8 cellular contexts compared by ENCODE assay signal in the genomic region with DNA sequence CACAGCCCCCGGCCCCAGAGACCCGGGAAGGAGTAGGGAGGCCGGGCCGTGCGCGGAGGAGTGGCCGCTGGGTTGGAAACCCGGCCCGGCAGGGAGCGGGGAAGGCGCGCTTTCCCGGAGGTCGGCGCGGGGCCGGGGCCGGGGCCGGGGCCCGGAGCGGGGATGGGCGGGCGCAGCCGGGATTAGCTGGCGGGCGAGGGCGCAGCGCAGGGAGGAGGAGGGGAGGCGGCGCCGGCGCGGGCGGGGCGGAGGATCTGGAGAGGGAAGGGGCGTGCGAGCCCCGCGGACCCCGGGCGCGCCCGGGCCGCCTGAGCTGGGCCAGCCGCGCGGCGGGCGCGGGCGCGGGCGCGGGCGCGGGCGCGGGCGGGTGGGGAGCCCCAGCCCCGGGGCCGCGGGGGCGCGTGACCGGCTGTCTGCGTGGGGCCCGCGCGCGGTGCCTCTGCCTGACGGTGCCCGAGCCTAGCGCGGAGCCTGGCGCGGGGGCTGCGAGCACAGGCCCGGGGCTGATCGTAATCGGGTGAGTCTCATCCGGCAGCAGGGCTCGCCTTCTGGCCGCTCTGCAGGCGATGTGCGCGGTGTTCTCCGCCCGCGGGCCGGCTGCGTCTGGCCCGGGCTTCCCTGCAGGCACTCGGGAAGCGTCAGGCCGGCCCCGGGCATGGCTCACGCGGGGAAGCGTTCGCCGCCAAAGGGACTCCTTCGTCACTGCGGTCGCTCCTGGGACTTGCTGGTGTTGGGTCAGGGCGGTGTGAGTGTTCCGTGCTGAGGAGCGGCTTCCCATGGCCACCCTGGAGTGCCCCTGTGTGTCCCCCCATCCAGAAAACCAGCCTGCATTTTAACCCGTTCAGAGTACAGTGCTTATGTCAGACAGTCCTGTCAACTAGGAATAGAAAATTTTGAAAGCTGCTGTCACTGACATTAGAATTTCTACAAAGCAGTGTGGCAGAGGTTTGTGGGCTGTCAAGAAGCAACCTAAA. TPM values are rescaled to one million over a fixed set of nuclear protein-coding genes. Genes with fewer than 3 reads are reported as not detected.
A peak's percentile ranks its signal among the peaks of the same experiment; 100 is the strongest.
DNase-seq lines count a peak whose midpoint lies in the region; ATAC-seq and TF ChIP-seq lines count a peak whose summit lies in the region.

No MANE protein-coding gene starts in this region.

- H3K4me1 Mint-ChIP-seq in stimulated activated naive CD8-positive, alpha-beta T cell treated with anti-CD3 and anti-CD28 coated beads, Interleukin-15, amount 100 ng/mL, for 72 hours: peaks cover 7% of the 10 kb centered on the region

- ATAC-seq in HG02970 (IDR thresholded peaks at IDR 0.05; ENCODE audit: low FRiP score, unreplicated experiment): peak; percentile 55
- ATAC-seq in lower lobe of right lung: peak; percentile 80 to 81
- ATAC-seq in stimulated activated naive CD8-positive, alpha-beta T cell treated with anti-CD3 and anti-CD28 coated beads, Interleukin-15, amount 100 ng/mL, for 72 hours: peak; percentile 66

- DNase-seq in stimulated activated CD4-positive, alpha-beta T cell treated with anti-CD3 and anti-CD28 coated beads, Interleukin-12 subunit alpha, Interleukin-12 subunit beta, amount 100 ng/mL, for 4 hours: peak; percentile 12
- DNase-seq in stimulated activated CD4-positive, alpha-beta T cell treated with anti-CD3 and anti-CD28 coated beads, Interleukin-4, amount 100 ng/mL, for 24 hours: no peak
- DNase-seq in ecto neural progenitor cell (ENCODE audit: low spot score) (peak; percentile 90), lower lobe of right lung (peak; percentile 61)
- peak in 1 of 2 donors; percentile 28 for DNase-seq in stimulated activated naive CD8-positive, alpha-beta T cell treated with anti-CD3 and anti-CD28 coated beads, Interleukin-15, amount 100 ng/mL, for 72 hours
- DNase-seq in central memory CD4-positive, alpha-beta T cell: no peak

- peak overlapping the region; percentile 59 to 82 for H3K4me3 Mint-ChIP-seq in stimulated activated naive CD8-positive, alpha-beta T cell treated with anti-CD3 and anti-CD28 coated beads, Interleukin-15, amount 100 ng/mL, for 72 hours

- H3K27ac ChIP-seq in SU-DHL-6 (ENCODE audit: low read depth, low read length) (peak overlapping the region; percentile 88), lower lobe of right lung (peak overlapping the region; percentile 77)

- H3K36me3 ChIP-seq in SU-DHL-6 (ENCODE audit: low read length): no peaks in the 10 kb centered on the region
- H3K36me3 ChIP-seq in lower lobe of right lung: no peaks in the 10 kb centered on the region

- no peak overlapping the region for H2AFZ ChIP-seq in SU-DHL-6 (ENCODE audit: low read depth, low read length, severe bottlenecking)

- H3K27me3 ChIP-seq in SU-DHL-6 (ENCODE audit: low read length) (no peaks in the 10 kb centered on the region), lower lobe of right lung (ENCODE audit: low read depth) (peaks cover 6% of the 10 kb centered on the region)

- no peaks in the 10 kb centered on the region for H3K79me2 ChIP-seq in SU-DHL-6 (ENCODE audit: insufficient read depth, low read length)

- peaks cover 37% of the 10 kb centered on the region for H3K27me3 Mint-ChIP-seq in stimulated activated naive CD8-positive, alpha-beta T cell treated with anti-CD3 and anti-CD28 coated beads, Interleukin-15, amount 100 ng/mL, for 72 hours

- peak overlapping the region in 1 of 2 donors; percentile 12 for H3K27ac Mint-ChIP-seq in stimulated activated naive CD8-positive, alpha-beta T cell treated with anti-CD3 and anti-CD28 coated beads, Interleukin-15, amount 100 ng/mL, for 72 hours

- peaks cover 23% of the 10 kb centered on the region for H3K4me1 ChIP-seq in lower lobe of right lung

- no peak for TF ChIP-seq CTCF in SU-DHL-6 (IDR thresholded peaks at IDR 0.05; ENCODE audit: insufficient read depth, low read length, poor library complexity, severe bottlenecking)
- TF ChIP-seq CTCF in lower lobe of right lung (IDR thresholded peaks at IDR 0.05): no peak

- no peaks in the 10 kb centered on the region for H3K9me2 ChIP-seq in SU-DHL-6 (replicated peaks; ENCODE audit: insufficient read depth, low read length)

- H3K9me3 ChIP-seq in SU-DHL-6 (ENCODE audit: insufficient read depth, low read length): no peaks in the 10 kb centered on the region
- no peaks in the 10 kb centered on the region for H3K9me3 ChIP-seq in lower lobe of right lung

- H3K9ac ChIP-seq in SU-DHL-6 (ENCODE audit: low read length): peak overlapping the region; percentile 52

- intact Hi-C loops in lower lobe of right lung (cut with DNase I): no loop called here

- H3K9me3 Mint-ChIP-seq in stimulated activated naive CD8-positive, alpha-beta T cell treated with anti-CD3 and anti-CD28 coated beads, Interleukin-15, amount 100 ng/mL, for 72 hours: no peaks in the 10 kb centered on the region

- no peaks in the 10 kb centered on the region for H4K20me1 ChIP-seq in SU-DHL-6 (ENCODE audit: low read depth, low read length)

- peaks cover 26% of the 10 kb centered on the region for H3F3A ChIP-seq in SU-DHL-6 (ENCODE audit: insufficient read depth)

- H3K4me3 ChIP-seq in SU-DHL-6 (ENCODE audit: insufficient read depth, low read length, poor library complexity, severe bottlenecking): peak overlapping the region; percentile 52
- peak overlapping the region; percentile 62 for H3K4me3 ChIP-seq in lower lobe of right lung

- peak overlapping the region; percentile 61 for H3K4me2 ChIP-seq in SU-DHL-6 (ENCODE audit: low read depth, low read length, poor library complexity, severe bottlenecking)

RNA-seq across cellular contexts. Expression of a gene that starts 40.4 kb away (rescaled TPM):
- total RNA-seq in lower lobe of right lung: 13.3 TPM

RNA-seq across cellular contexts. Expression of a gene that starts 46.5 kb away (rescaled TPM):
- 38.6 TPM for total RNA-seq in lower lobe of right lung

Comparison
In these comparisons a context has a peak if more than half of its experiments do, and no peak if none do; other contexts are left out.
1. DNase-seq: peak in stimulated activated CD4-positive, alpha-beta T cell treated with anti-CD3 and anti-CD28 coated beads, Interleukin-12 subunit alpha, Interleukin-12 subunit beta, amount 100 ng/mL, for 4 hours (single experiment), ecto neural progenitor cell (single experiment) and lower lobe of right lung (single experiment); none in stimulated activated CD4-positive, alpha-beta T cell treated with anti-CD3 and anti-CD28 coated beads, Interleukin-4, amount 100 ng/mL, for 24 hours (single experiment) and central memory CD4-positive, alpha-beta T cell (single experiment).
2. Peak in every context shown above with its lines, with median percentiles within 50 percentile points of each other: ATAC-seq.